17 cellular contexts compared by ENCODE assay signal in the genomic region with DNA sequence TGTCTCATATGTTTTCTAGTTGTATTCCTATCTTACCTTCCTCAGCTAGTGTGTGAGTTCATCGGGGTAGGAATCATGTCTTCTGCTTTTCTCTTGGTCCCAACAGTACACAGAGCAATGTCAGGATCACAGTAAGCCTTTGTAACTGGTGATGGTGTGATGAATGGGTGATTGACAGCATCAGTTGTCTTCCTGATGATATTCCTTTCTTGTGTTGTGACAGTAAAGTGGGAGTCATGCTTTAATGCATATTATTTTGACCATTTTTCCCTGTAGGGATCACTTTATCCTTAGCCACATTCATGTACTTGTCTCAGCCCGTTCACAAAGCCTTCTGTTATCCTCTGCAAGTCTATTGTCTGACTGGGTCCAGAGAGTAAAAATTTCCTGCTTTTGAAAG.
"Had no signal": no experiment of that assay in that cellular context is flagged by ENCODE, and none has a peak within 500 bp of the region (broad histone marks: within the 10 kb centered on the region; RNA-seq: fewer than 3 reads in every experiment).

No MANE protein-coding gene starts in this region.

- H3K4me3 ChIP-seq: breast epithelium, lower lobe of right lung, neural progenitor cell, testis had no signal

- H3K4me1 ChIP-seq: breast epithelium, lower lobe of right lung, neural progenitor cell, testis had no signal

- H3K27ac ChIP-seq: breast epithelium, lower lobe of right lung, neural progenitor cell, testis had no signal

- H3K9ac ChIP-seq: neural progenitor cell had no signal

- H2AFZ ChIP-seq: neural progenitor cell had no signal

- H3K36me3 ChIP-seq: breast epithelium had no signal

- ATAC-seq: activated CD8-positive, alpha-beta T cell treated with anti-CD3 and anti-CD28 coated beads, Interleukin-2, amount 10 ng/mL, durations not matched to agents 7 days and 5 days; activated T-cell treated with anti-CD3 and anti-CD28 coated beads, Interleukin-2, amount 50 U/mL, for 4 hours; left colon; lower lobe of right lung had no signal

- FAIRE-seq: astrocyte had no signal

- H3K9me3 ChIP-seq: breast epithelium, lower lobe of right lung, testis had no signal

- H3K27me3 ChIP-seq: breast epithelium, neural progenitor cell, testis had no signal

- H3K4me2 ChIP-seq: neural progenitor cell had no signal

- DNase-seq: activated CD4-positive, alpha-beta T cell treated with anti-CD3 and anti-CD28 coated beads, Interleukin-2, amount 10 ng/mL, durations not matched to agents 7 days and 5 days; activated CD8-positive, alpha-beta T cell treated with anti-CD3 and anti-CD28 coated beads, Interleukin-2, amount 10 ng/mL, durations not matched to agents 7 days and 5 days; activated naive CD4-positive, alpha-beta T cell treated with anti-CD3 and anti-CD28 coated beads, Interleukin-2, amount 10 ng/mL, durations not matched to agents 7 days and 5 days; activated T-cell treated with anti-CD3 and anti-CD28 coated beads, Interleukin-2, amount 50 U/mL, for 4 hours; effector CD8-positive, alpha-beta T cell; foreskin melanocyte; glutamatergic neuron; hippocampal formation; islet precursor cell; left colon; lower lobe of right lung; T-helper 1 cell; T1000; testis had no signal
